ENCODE assay signal across 19 cellular contexts in genomic region chr6:106363401-106364138, GRCh38.
"Had no signal": no experiment of that assay in that cellular context is flagged by ENCODE, and none has a peak within 500 bp of the region (broad histone marks: within the 10 kb centered on the region; RNA-seq: fewer than 3 reads in every experiment).

No MANE protein-coding gene starts in this region.

- H3K4me3 ChIP-seq: body of pancreas, colonic mucosa, left lung, thyroid gland had no signal

- DNase-seq: activated CD4-positive, alpha-beta T cell treated with anti-CD3 and anti-CD28 coated beads, Interleukin-2, amount 50 U/mL, for 1 hour; activated CD4-positive, CD25-positive, alpha-beta regulatory T cell treated with anti-CD3 and anti-CD28 coated beads, Interleukin-2, amount 50 U/mL, for 72 hours; activated naive CD8-positive, alpha-beta T cell treated with anti-CD3 and anti-CD28 coated beads for 36 hours; amniotic stem cell; body of pancreas; caudate nucleus; colonic mucosa; endodermal cell; foreskin melanocyte; kidney; left lung; midbrain; occipital lobe; retina; stimulated activated CD4-positive, alpha-beta T cell treated with anti-CD3 and anti-CD28 coated beads, Interleukin-12 subunit alpha, Interleukin-12 subunit beta, amount 100 ng/mL, for 4 hours; stimulated activated CD4-positive, alpha-beta T cell treated with anti-CD3 and anti-CD28 coated beads, Interleukin-1b, Interleukin-23, amount 100 ng/mL, for 48 hours; stimulated activated CD8-positive, alpha-beta memory T cell treated with anti-CD3 and anti-CD28 coated beads, Interleukin-4, amount 100 ng/mL, for 48 hours; stimulated activated naive CD4-positive, alpha-beta T cell; thyroid gland had no signal

- H3K27ac ChIP-seq: body of pancreas, colonic mucosa, left lung, thyroid gland had no signal

- H3K4me3 Mint-ChIP-seq: activated naive CD8-positive, alpha-beta T cell treated with anti-CD3 and anti-CD28 coated beads for 36 hours; endodermal cell had no signal

- H3K27ac Mint-ChIP-seq: activated naive CD8-positive, alpha-beta T cell treated with anti-CD3 and anti-CD28 coated beads for 36 hours; endodermal cell had no signal

- H3K9me3 ChIP-seq: body of pancreas, colonic mucosa, left lung, thyroid gland had no signal

- H3K27me3 ChIP-seq: body of pancreas, colonic mucosa, thyroid gland had no signal

- H3K4me1 ChIP-seq: colonic mucosa had no signal

- H3K36me3 Mint-ChIP-seq: activated naive CD8-positive, alpha-beta T cell treated with anti-CD3 and anti-CD28 coated beads for 36 hours had no signal

- H3K9me3 Mint-ChIP-seq: activated naive CD8-positive, alpha-beta T cell treated with anti-CD3 and anti-CD28 coated beads for 36 hours; endodermal cell had no signal

- H3K36me3 ChIP-seq: colonic mucosa, left lung, thyroid gland had no signal
